20 cellular contexts compared by ENCODE assay signal in the genomic region with DNA sequence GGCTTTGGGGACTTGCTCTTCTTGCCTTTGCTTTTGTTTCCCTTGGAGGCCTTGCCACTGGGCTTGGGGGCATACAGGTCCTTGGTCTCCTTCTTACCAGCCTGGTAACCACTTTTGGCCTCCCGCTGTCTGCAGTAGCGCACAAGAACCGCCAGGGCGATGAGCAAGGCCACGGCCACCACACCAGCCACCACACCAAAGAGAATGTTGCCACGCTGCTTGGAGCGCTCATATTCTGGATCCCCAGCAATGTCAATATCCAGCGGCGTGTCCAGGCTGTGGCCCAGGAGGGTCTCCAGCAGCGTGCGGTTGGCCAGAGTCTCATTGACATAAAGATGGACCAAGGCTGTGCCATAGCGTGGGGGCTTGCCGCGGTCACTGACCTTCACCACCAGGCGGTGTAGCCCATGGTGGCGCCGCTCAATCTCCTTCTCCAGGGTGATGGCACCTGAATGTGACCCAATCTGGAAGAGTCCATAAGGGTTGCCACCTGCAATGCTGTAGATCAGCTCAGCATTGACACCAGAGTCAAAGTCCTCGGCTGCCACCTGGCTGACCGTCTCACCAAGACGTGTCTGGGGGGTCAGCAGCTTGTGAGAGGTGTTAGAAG. TPM values are rescaled to one million over a fixed set of nuclear protein-coding genes. Genes with fewer than 3 reads are reported as not detected.
DNase-seq lines count a peak whose midpoint lies in the region; ATAC-seq, FAIRE-seq and TF ChIP-seq lines count a peak whose summit lies in the region.
"Had no signal": no experiment of that assay in that cellular context is flagged by ENCODE, and none has a peak within 500 bp of the region (broad histone marks: within the 10 kb centered on the region; RNA-seq: fewer than 3 reads in every experiment).

No MANE protein-coding gene starts in this region.

- no peak overlapping the region for H3K27ac ChIP-seq in endothelial cell of umbilical vein (ENCODE audit: insufficient read depth, low read depth, low read length)
- H3K27ac ChIP-seq in heart right ventricle: no peak overlapping the region
- H3K27ac ChIP-seq: BLaER1 treated with 17β-estradiol and CSF1 and Interleukin-3, amounts not matched to agents 10 nM and 100 nM; SJSA1 had no signal

- FAIRE-seq in endothelial cell of umbilical vein (lab: Jason Lieb, UNC) (no peak), urothelium cell line (lab: Jason Lieb, UNC) (no peak)

- H3K27me3 ChIP-seq in endothelial cell of umbilical vein (ENCODE audit: control insufficient read depth in 2 of 2, insufficient read depth in 2 of 2, low read length in 2 of 2): no peaks in the 10 kb centered on the region
- no peaks in the 10 kb centered on the region for H3K27me3 ChIP-seq in heart right ventricle
- H3K27me3 ChIP-seq: BLaER1 treated with 17β-estradiol and CSF1 and Interleukin-3, amounts not matched to agents 10 nM and 100 nM; Peyer's patch had no signal

- peaks cover 45 to 64% of the 10 kb centered on the region in 2 experiments for H3K36me3 ChIP-seq in endothelial cell of umbilical vein (ENCODE audit: control insufficient read depth in 2 of 2, extremely low read depth in 1 of 2, insufficient read depth in 2 of 2, low read length in 2 of 2)
- H3K36me3 ChIP-seq in heart right ventricle: peaks cover 0 to 86% (median 5%) of the 10 kb centered on the region in 9 donors
- H3K36me3 ChIP-seq: BLaER1 treated with 17β-estradiol and CSF1 and Interleukin-3, amounts not matched to agents 10 nM and 100 nM; SJSA1 had no signal

- H3K27me3 Mint-ChIP-seq in HFFc6 (ENCODE audit: insufficient read depth) (peaks cover 49% of the 10 kb centered on the region), WTC11 (ENCODE audit: low read depth) (no peaks in the 10 kb centered on the region)

- H4K20me1 ChIP-seq in endothelial cell of umbilical vein (replicated peaks; ENCODE audit: control insufficient read depth, extremely low read depth, insufficient read depth, low read length): no peaks in the 10 kb centered on the region
- H4K20me1 ChIP-seq: BLaER1 treated with 17β-estradiol and CSF1 and Interleukin-3, amounts not matched to agents 10 nM and 100 nM had no signal

- no peaks in the 10 kb centered on the region for H3K4me1 Mint-ChIP-seq in HFFc6 (ENCODE audit: low read depth)
- peaks cover 29% of the 10 kb centered on the region for H3K4me1 Mint-ChIP-seq in WTC11
- H3K4me1 Mint-ChIP-seq: CD8-positive, alpha-beta memory T cell had no signal

- H3K4me2 ChIP-seq in endothelial cell of umbilical vein (ENCODE audit: insufficient read depth, low read length): no peak overlapping the region

- no peak for DNase-seq in HFFc6
- no peak for DNase-seq in WTC11 (ENCODE audit: low spot score)
- no peak for DNase-seq in endothelial cell of umbilical vein (ENCODE audit: low read depth, low spot score)
- no peak for DNase-seq in C1 segment of cervical spinal cord (lab: John Stamatoyannopoulos, UW)
- no peak for DNase-seq in heart right ventricle
- DNase-seq in mucosa of gallbladder (ENCODE audit: low spot score): no peak
- DNase-seq in urothelium cell line (ENCODE audit: low spot score): no peak
- DNase-seq: CD8-positive, alpha-beta memory T cell; DMS53; EL; KG1; NCI-H1048; NCI-H1436; NCI-H345; NCI-H524 treated with DMSO at 0.1 percent for 48 hours had no signal

- H3K9me3 ChIP-seq in endothelial cell of umbilical vein (replicated peaks; ENCODE audit: control insufficient read depth, insufficient read depth, low read length): no peaks in the 10 kb centered on the region
- H3K9me3 ChIP-seq in heart right ventricle: no peaks in the 10 kb centered on the region
- H3K9me3 ChIP-seq: BLaER1 treated with 17β-estradiol and CSF1 and Interleukin-3, amounts not matched to agents 10 nM and 100 nM; Peyer's patch; SJSA1 had no signal

- dilution Hi-C loops in endothelial cell of umbilical vein (cut with MboI; ENCODE audit: extremely low pct_ligation_motif_present, low sequenced_read_pairs): no loop called here

- no peak overlapping the region for H3K4me3 ChIP-seq in endothelial cell of umbilical vein (replicated peaks in 1 of 3; ENCODE audit: insufficient read depth in 1 of 3, low read depth in 1 of 3, low read length in 3 of 3)
- no peak overlapping the region for H3K4me3 ChIP-seq in heart right ventricle
- H3K4me3 ChIP-seq: BLaER1 treated with 17β-estradiol and CSF1 and Interleukin-3, amounts not matched to agents 10 nM and 100 nM; Peyer's patch; SJSA1 had no signal

- CTCF ChIA-PET in WTC11 (lab: Charles Lee) (interaction anchor here (0.6 to 1.3 kb wide), 3 partner anchors 10 to 102 kb away, joined by 4 to 5 read pairs (median 5); a partner anchor contains a TSS), endothelial cell of umbilical vein (lab: Charles Lee) (interaction anchor here (1.5 to 1.9 kb wide), 2 partner anchors 97 to 106 kb away, joined by 6 to 8 read pairs; no protein-coding TSS in a partner anchor)

- ATAC-seq in WTC11: no peak
- no peak for ATAC-seq in heart right ventricle
- ATAC-seq: HCT116 had no signal

- intact Hi-C loops in endothelial cell of umbilical vein (cut with micrococcal nuclease): no loop called here
- intact Hi-C loops in heart right ventricle (cut with DNase I): no loop called here

- H3K36me3 Mint-ChIP-seq in HFFc6 (ENCODE audit: low read depth): no peaks in the 10 kb centered on the region
- H3K36me3 Mint-ChIP-seq in WTC11: peaks cover 73% of the 10 kb centered on the region
- H3K36me3 Mint-ChIP-seq: CD8-positive, alpha-beta memory T cell had no signal

- TF ChIP-seq POLR2A in endothelial cell of umbilical vein (IDR thresholded peaks at IDR 0.05; ENCODE audit: low read depth, low read length): no peak

- 95 to 96% methylated on average over 20 of the region's 20 CpGs for WGBS in heart right ventricle, 2 donors

- H3K4me3 Mint-ChIP-seq in HFFc6: no peak overlapping the region
- no peak overlapping the region for H3K4me3 Mint-ChIP-seq in WTC11
- H3K4me3 Mint-ChIP-seq: CD8-positive, alpha-beta memory T cell had no signal

- no peak overlapping the region for H3K9ac ChIP-seq in endothelial cell of umbilical vein (replicated peaks; ENCODE audit: extremely low read depth, insufficient read depth, low read length)
- H3K9ac ChIP-seq: BLaER1 treated with 17β-estradiol and CSF1 and Interleukin-3, amounts not matched to agents 10 nM and 100 nM had no signal

- H3K4me1 ChIP-seq in endothelial cell of umbilical vein (ENCODE audit: control insufficient read depth, extremely low read depth, insufficient read depth, low read length) (no peaks in the 10 kb centered on the region), heart right ventricle (peaks cover 0 to 49% (median 7%) of the 10 kb centered on the region in 9 donors)
- H3K4me1 ChIP-seq: SJSA1 had no signal

- TSS peak; percentile 41 for BruUV-seq in endothelial cell of umbilical vein (replicated peaks; lab: Mats Ljungman, UMichigan)

- H3K9me3 Mint-ChIP-seq in HFFc6 (no peaks in the 10 kb centered on the region), WTC11 (no peaks in the 10 kb centered on the region)
- H3K9me3 Mint-ChIP-seq: CD8-positive, alpha-beta memory T cell had no signal

- no peaks in the 10 kb centered on the region for H3K9me1 ChIP-seq in endothelial cell of umbilical vein (replicated peaks; ENCODE audit: control insufficient read depth, extremely low read depth, insufficient read depth, low read length)

- H2AFZ ChIP-seq in endothelial cell of umbilical vein (ENCODE audit: low read depth, low read length): no peak overlapping the region

- H3K27ac Mint-ChIP-seq in HFFc6 (no peak overlapping the region), WTC11 (no peak overlapping the region)

- peak; percentile 33; the same call in 2 of the 3 replicates for TF ChIP-seq CTCF in GM12872 (IDR thresholded peaks at IDR 0.05; ENCODE audit: insufficient read depth, low read depth, low read length)
- peak; percentile 39 for TF ChIP-seq CTCF in HFFc6 (IDR thresholded peaks at IDR 0.05)
- 0 out of 2 replicates have a peak, but pooled peaks have one; percentile 12 for TF ChIP-seq CTCF in WTC11 (IDR thresholded peaks at IDR 0.05)
- no peak for TF ChIP-seq CTCF in endothelial cell of umbilical vein (IDR thresholded peaks at IDR 0.05; ENCODE audit: extremely low read depth in 1 of 2, insufficient read depth in 1 of 2, low read depth in 1 of 2, low read length in 2 of 2)
- no peak for TF ChIP-seq CTCF in heart right ventricle (IDR thresholded peaks at IDR 0.05)

- POLR2A ChIA-PET in WTC11 (lab: Charles Lee) (no interaction called here), endothelial cell of umbilical vein (lab: Charles Lee) (no interaction called here)

- peaks cover 34% of the 10 kb centered on the region for H3K79me2 ChIP-seq in endothelial cell of umbilical vein (ENCODE audit: control insufficient read depth, insufficient read depth, low read length)

RNA-seq across cellular contexts. Expression of a gene that starts 14.5 kb away (rescaled TPM):
- under 1 TPM in 5 of 6 experiments, not detected in 1; 0.07 to 0.18 (median 0.07) TPM for total RNA-seq in HFFc6 (2021; fragmentation: NEBNext Ultra II Directional; extraction: Animal tissue kit (Norgen Biotek cat#: 25700))
- total RNA-seq in WTC11 (2021): 105 to 108 TPM (median 108 TPM) in 3 replicates
- 136 and 170 TPM in 2 replicates for total RNA-seq in endothelial cell of umbilical vein
- 113 and 124 TPM in 2 replicates for polyA plus RNA-seq in endothelial cell of umbilical vein
- 87.1 and 88.0 TPM in 2 replicates for polyA plus RNA-seq in endothelial cell of umbilical vein (2011; cell fraction: cytosol; rRNA removed)
- polyA plus RNA-seq in endothelial cell of umbilical vein (2011; cell fraction: nucleus; rRNA removed): 70.9 and 75.9 TPM in 2 replicates
- 80.3 and 97.2 TPM in 2 replicates for polyA plus RNA-seq in endothelial cell of umbilical vein (2012)
- 304 and 328 TPM in 2 replicates for polyA minus RNA-seq in endothelial cell of umbilical vein
- polyA minus RNA-seq in endothelial cell of umbilical vein (2011; cell fraction: cytosol; rRNA and poly(A)+ RNA removed): 8.7 TPM
- polyA minus RNA-seq in endothelial cell of umbilical vein (2011; cell fraction: nucleus; rRNA and poly(A)+ RNA removed): 59.9 and 63.2 TPM in 2 replicates
- 10 to 100 TPM in 9 of 10 donors, 1 to 10 TPM in 1; 8.4 to 45.8 (median 17.9) TPM for total RNA-seq in heart right ventricle
- 10 to 100 TPM; 16.2 to 21.6 TPM for polyA plus RNA-seq in heart right ventricle
- total RNA-seq in mucosa of gallbladder: 90.6 TPM
- total RNA-seq: CD8-positive, alpha-beta memory T cell had no signal

RNA-seq across cellular contexts. Expression of a gene that starts 60.0 kb away (rescaled TPM):
- 10 to 100 TPM; 44.4 to 54.2 (median 46.7) TPM for total RNA-seq in HFFc6 (2021; fragmentation: NEBNext Ultra II Directional; extraction: Animal tissue kit (Norgen Biotek cat#: 25700))
- total RNA-seq in WTC11 (2021) (79.3 to 83.8 TPM (median 81.5 TPM) in 3 replicates), endothelial cell of umbilical vein (67.0 and 105 TPM in 2 replicates), heart right ventricle (100 to 1,000 TPM in 6 of 10 donors, 10 to 100 TPM in 4; 82.1 to 192 (median 141) TPM), mucosa of gallbladder (72.4 TPM)
- polyA plus RNA-seq in endothelial cell of umbilical vein (121 and 139 TPM in 2 replicates), heart right ventricle (10 to 100 TPM; 50.1 to 69.8 TPM)
- polyA plus RNA-seq in endothelial cell of umbilical vein (2011; cell fraction: cytosol; rRNA removed): 80.8 and 91.2 TPM in 2 replicates
- 291 and 301 TPM in 2 replicates for polyA plus RNA-seq in endothelial cell of umbilical vein (2011; cell fraction: nucleus; rRNA removed)
- 60.1 and 60.8 TPM in 2 replicates for polyA plus RNA-seq in endothelial cell of umbilical vein (2012)
- polyA minus RNA-seq in endothelial cell of umbilical vein: 96.7 and 110 TPM in 2 replicates
- polyA minus RNA-seq in endothelial cell of umbilical vein (2011; cell fraction: cytosol; rRNA and poly(A)+ RNA removed): 29.9 TPM
- 83.3 and 102 TPM in 2 replicates for polyA minus RNA-seq in endothelial cell of umbilical vein (2011; cell fraction: nucleus; rRNA and poly(A)+ RNA removed)

Comparison
In these comparisons a context has a peak if more than half of its experiments do, and no peak if none do; other contexts are left out.
1. CTCF ChIP-seq: peak in GM12872 (single experiment), HFFc6 (single experiment) and WTC11 (single experiment); none in endothelial cell of umbilical vein (0 of 2) and heart right ventricle (0 of 9).
2. RNA of a gene that starts 14.5 kb away (total RNA-seq): 136 to 170 TPM in endothelial cell of umbilical vein, 105 to 108 TPM in WTC11, 90.6 TPM in mucosa of gallbladder (single experiment) and 8.4 to 45.8 TPM in heart right ventricle; 0.07 to 0.18 TPM in HFFc6; every median in the first group is over 4 times any median in the second.